Comparison of ENCODE assay signal across 2 cellular contexts in genomic region chr16:68091604-68092261, GRCh38.
TF ChIP-seq lines count a peak whose summit lies in the region.

No MANE protein-coding gene starts in this region.

TF ChIP-seq in IMR-90, 13 proteins besides CTCF, POLR2A, EP300 and RAD21 (continued from another document):
- TF ChIP-seq RCOR1 (IDR thresholded peaks at IDR 0.05; ENCODE audit: insufficient replicate concordance, low read length) (no peak), USF2 (IDR thresholded peaks at IDR 0.05; ENCODE audit: low read depth, low read length) (no peak), CHD1 (IDR thresholded peaks at IDR 0.05; ENCODE audit: low read depth, low read length) (no peak), NFE2L2 (IDR thresholded peaks at IDR 0.05; ENCODE audit: low read depth, low read length) (no peak), ELK1 (IDR thresholded peaks at IDR 0.05; ENCODE audit: borderline replicate concordance, low read depth, low read length) (no peak), MAZ (IDR thresholded peaks at IDR 0.05; ENCODE audit: borderline replicate concordance, low read depth, low read length) (no peak)
TF ChIP-seq in IMR-90: peak in this region for 0.

TF ChIP-seq in WTC11, 78 proteins besides CTCF, POLR2A, EP300 and RAD21 (continued from another document):
- TF ChIP-seq ELF4 (CRISPR knock-in tag; IDR thresholded peaks at IDR 0.05; ENCODE audit: low read depth) (no peak), NFE2L1 (CRISPR knock-in tag; IDR thresholded peaks at IDR 0.05) (no peak), ZNF281 (CRISPR knock-in tag; IDR thresholded peaks at IDR 0.05) (no peak), ZNF138 (CRISPR knock-in tag; conservative IDR thresholded peaks at IDR 0.05) (no peak), NR1H2 (CRISPR knock-in tag; IDR thresholded peaks at IDR 0.05) (no peak), CREB1 (CRISPR knock-in tag; IDR thresholded peaks at IDR 0.05) (no peak), OVOL2 (CRISPR knock-in tag; IDR thresholded peaks at IDR 0.05; ENCODE audit: borderline replicate concordance) (no peak), ERG (CRISPR knock-in tag; IDR thresholded peaks at IDR 0.05) (no peak), ZNF317 (CRISPR knock-in tag; IDR thresholded peaks at IDR 0.05; ENCODE audit: borderline replicate concordance, low read depth) (no peak), GTF2I (CRISPR knock-in tag; conservative IDR thresholded peaks at IDR 0.05) (no peak), KAT7 (CRISPR knock-in tag; IDR thresholded peaks at IDR 0.05; ENCODE audit: borderline replicate concordance) (no peak), USF2 (CRISPR knock-in tag; IDR thresholded peaks at IDR 0.05) (no peak), NR3C1 (CRISPR knock-in tag; conservative IDR thresholded peaks at IDR 0.05; ENCODE audit: low read depth) (no peak)
- TF ChIP-seq, protein P1, sequence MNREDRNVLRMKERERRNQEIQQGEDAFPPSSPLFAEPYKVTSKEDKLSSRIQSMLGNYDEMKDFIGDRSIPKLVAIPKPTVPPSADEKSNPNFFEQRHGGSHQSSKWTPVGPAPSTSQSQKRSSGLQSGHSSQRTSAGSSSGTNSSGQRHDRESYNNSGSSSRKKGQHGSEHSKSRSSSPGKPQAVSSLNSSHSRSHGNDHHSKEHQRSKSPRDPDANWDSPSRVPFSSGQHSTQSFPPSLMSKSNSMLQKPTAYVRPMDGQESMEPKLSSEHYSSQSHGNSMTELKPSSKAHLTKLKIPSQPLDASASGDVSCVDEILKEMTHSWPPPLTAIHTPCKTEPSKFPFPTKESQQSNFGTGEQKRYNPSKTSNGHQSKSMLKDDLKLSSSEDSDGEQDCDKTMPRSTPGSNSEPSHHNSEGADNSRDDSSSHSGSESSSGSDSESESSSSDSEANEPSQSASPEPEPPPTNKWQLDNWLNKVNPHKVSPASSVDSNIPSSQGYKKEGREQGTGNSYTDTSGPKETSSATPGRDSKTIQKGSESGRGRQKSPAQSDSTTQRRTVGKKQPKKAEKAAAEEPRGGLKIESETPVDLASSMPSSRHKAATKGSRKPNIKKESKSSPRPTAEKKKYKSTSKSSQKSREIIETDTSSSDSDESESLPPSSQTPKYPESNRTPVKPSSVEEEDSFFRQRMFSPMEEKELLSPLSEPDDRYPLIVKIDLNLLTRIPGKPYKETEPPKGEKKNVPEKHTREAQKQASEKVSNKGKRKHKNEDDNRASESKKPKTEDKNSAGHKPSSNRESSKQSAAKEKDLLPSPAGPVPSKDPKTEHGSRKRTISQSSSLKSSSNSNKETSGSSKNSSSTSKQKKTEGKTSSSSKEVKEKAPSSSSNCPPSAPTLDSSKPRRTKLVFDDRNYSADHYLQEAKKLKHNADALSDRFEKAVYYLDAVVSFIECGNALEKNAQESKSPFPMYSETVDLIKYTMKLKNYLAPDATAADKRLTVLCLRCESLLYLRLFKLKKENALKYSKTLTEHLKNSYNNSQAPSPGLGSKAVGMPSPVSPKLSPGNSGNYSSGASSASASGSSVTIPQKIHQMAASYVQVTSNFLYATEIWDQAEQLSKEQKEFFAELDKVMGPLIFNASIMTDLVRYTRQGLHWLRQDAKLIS (CRISPR knock-in tag; IDR thresholded peaks at IDR 0.05; ENCODE audit: borderline replicate concordance) = no peak
TF ChIP-seq in WTC11: peak in this region for 0.
